In the genomic region with DNA sequence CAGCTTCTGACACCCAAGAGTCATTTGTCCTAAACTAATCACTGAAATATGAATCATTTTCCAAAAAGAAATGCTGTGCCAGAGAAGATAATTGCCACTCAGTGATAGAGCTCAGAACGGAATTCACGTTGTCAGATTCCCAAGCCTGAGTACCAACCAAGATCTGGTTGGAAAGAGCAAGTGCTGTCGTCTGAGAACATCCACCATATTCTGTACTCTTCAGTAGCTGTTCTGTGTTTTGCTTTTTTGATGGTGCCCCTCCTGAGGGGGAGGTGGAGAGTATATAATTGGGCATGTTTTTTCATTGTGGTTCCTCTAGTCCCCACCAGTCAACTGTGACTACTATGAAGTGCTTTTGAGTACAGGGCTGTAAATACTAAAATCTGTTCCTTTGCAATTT, we compare ENCODE assay signal across 1 cellular context.
TF ChIP-seq lines count a peak whose summit lies in the region.

No MANE protein-coding gene starts in this region.

TF ChIP-seq in GM23338, 12 proteins besides CTCF, POLR2A, EP300 and RAD21 (continued from another document):
- TF ChIP-seq, protein P1, sequence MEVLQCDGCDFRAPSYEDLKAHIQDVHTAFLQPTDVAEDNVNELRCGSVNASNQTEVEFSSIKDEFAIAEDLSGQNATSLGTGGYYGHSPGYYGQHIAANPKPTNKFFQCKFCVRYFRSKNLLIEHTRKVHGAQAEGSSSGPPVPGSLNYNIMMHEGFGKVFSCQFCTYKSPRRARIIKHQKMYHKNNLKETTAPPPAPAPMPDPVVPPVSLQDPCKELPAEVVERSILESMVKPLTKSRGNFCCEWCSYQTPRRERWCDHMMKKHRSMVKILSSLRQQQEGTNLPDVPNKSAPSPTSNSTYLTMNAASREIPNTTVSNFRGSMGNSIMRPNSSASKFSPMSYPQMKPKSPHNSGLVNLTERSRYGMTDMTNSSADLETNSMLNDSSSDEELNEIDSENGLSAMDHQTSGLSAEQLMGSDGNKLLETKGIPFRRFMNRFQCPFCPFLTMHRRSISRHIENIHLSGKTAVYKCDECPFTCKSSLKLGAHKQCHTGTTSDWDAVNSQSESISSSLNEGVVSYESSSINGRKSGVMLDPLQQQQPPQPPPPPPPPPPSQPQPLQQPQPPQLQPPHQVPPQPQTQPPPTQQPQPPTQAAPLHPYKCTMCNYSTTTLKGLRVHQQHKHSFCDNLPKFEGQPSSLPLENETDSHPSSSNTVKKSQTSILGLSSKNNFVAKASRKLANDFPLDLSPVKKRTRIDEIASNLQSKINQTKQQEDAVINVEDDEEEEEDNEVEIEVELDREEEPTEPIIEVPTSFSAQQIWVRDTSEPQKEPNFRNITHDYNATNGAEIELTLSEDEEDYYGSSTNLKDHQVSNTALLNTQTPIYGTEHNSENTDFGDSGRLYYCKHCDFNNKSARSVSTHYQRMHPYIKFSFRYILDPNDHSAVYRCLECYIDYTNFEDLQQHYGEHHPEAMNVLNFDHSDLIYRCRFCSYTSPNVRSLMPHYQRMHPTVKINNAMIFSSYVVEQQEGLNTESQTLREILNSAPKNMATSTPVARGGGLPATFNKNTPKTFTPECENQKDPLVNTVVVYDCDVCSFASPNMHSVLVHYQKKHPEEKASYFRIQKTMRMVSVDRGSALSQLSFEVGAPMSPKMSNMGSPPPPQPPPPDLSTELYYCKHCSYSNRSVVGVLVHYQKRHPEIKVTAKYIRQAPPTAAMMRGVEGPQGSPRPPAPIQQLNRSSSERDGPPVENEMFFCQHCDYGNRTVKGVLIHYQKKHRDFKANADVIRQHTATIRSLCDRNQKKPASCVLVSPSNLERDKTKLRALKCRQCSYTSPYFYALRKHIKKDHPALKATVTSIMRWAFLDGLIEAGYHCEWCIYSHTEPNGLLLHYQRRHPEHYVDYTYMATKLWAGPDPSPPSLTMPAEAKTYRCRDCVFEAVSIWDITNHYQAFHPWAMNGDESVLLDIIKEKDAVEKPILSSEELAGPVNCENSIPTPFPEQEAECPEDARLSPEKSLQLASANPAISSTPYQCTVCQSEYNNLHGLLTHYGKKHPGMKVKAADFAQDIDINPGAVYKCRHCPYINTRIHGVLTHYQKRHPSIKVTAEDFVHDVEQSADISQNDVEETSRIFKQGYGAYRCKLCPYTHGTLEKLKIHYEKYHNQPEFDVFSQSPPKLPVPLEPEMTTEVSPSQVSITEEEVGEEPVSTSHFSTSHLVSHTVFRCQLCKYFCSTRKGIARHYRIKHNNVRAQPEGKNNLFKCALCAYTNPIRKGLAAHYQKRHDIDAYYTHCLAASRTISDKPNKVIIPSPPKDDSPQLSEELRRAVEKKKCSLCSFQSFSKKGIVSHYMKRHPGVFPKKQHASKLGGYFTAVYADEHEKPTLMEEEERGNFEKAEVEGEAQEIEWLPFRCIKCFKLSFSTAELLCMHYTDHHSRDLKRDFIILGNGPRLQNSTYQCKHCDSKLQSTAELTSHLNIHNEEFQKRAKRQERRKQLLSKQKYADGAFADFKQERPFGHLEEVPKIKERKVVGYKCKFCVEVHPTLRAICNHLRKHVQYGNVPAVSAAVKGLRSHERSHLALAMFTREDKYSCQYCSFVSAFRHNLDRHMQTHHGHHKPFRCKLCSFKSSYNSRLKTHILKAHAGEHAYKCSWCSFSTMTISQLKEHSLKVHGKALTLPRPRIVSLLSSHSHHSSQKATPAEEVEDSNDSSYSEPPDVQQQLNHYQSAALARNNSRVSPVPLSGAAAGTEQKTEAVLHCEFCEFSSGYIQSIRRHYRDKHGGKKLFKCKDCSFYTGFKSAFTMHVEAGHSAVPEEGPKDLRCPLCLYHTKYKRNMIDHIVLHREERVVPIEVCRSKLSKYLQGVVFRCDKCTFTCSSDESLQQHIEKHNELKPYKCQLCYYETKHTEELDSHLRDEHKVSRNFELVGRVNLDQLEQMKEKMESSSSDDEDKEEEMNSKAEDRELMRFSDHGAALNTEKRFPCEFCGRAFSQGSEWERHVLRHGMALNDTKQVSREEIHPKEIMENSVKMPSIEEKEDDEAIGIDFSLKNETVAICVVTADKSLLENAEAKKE (CRISPR knock-in tag; IDR thresholded peaks at IDR 0.05) = no peak
- no peak for TF ChIP-seq JUNB (IDR thresholded peaks at IDR 0.05; ENCODE audit: unreplicated experiment)
- no peak for TF ChIP-seq EZH2phosphoT487 (IDR thresholded peaks at IDR 0.05; ENCODE audit: unreplicated experiment)
- no peak for TF ChIP-seq ZNF331 (CRISPR knock-in tag; IDR thresholded peaks at IDR 0.05; ENCODE audit: low read depth)
- TF ChIP-seq NANOG (IDR thresholded peaks at IDR 0.05; ENCODE audit: borderline replicate concordance) = no peak
- no peak for TF ChIP-seq STAT1 (IDR thresholded peaks at IDR 0.05; ENCODE audit: unreplicated experiment)
- TF ChIP-seq, protein P2, sequence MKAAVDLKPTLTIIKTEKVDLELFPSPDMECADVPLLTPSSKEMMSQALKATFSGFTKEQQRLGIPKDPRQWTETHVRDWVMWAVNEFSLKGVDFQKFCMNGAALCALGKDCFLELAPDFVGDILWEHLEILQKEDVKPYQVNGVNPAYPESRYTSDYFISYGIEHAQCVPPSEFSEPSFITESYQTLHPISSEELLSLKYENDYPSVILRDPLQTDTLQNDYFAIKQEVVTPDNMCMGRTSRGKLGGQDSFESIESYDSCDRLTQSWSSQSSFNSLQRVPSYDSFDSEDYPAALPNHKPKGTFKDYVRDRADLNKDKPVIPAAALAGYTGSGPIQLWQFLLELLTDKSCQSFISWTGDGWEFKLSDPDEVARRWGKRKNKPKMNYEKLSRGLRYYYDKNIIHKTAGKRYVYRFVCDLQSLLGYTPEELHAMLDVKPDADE (IDR thresholded peaks at IDR 0.05) = no peak
- no peak for TF ChIP-seq POLR2AphosphoS5 (IDR thresholded peaks at IDR 0.05; ENCODE audit: low read depth)
- no peak for TF ChIP-seq EZH2 (IDR thresholded peaks at IDR 0.05; ENCODE audit: low read depth, unreplicated experiment)
- no peak for TF ChIP-seq ZNF114 (CRISPR knock-in tag; IDR thresholded peaks at IDR 0.05)
